In genomic region chr14:85702191-85702590, GRCh38 we compare ENCODE assay signal across 21 cellular contexts.
"Had no signal": no experiment of that assay in that cellular context is flagged by ENCODE, and none has a peak within 500 bp of the region (broad histone marks: within the 10 kb centered on the region; RNA-seq: fewer than 3 reads in every experiment).

No MANE protein-coding gene starts in this region.

- H3K27ac ChIP-seq: breast epithelium, hepatocyte, left lung, ovary, sigmoid colon, stomach, testis, upper lobe of left lung had no signal

- H3K4me3 Mint-ChIP-seq: activated CD8-positive, alpha-beta T cell treated with anti-CD3 and anti-CD28 coated beads, Interleukin-2, amount 10 ng/mL, durations not matched to agents 7 days and 5 days; activated naive CD8-positive, alpha-beta T cell treated with anti-CD3 and anti-CD28 coated beads, Interleukin-2, amount 10 ng/mL, durations not matched to agents 7 days and 5 days; activated T-helper 1 cell treated with anti-CD3 and anti-CD28 coated beads, Interleukin-12 subunit alpha, Interleukin-12 subunit beta, Interleukin-2, Interleukin-4 antibody, amounts not matched to agents 30 ng/mL and 10 ng/mL and 1 ng/mL, durations not matched to agents 14 hours and 24 hours and 36 hours; memory B cell; nephron progenitor cell had no signal

- H3K4me1 ChIP-seq: breast epithelium, left lung, sigmoid colon, stomach, testis, upper lobe of left lung had no signal

- H3K4me2 ChIP-seq: hepatocyte had no signal

- H3K4me3 ChIP-seq: breast epithelium, hepatocyte, left lung, ovary, sigmoid colon, stomach, testis, upper lobe of left lung had no signal

- H2AFZ ChIP-seq: hepatocyte had no signal

- H3K27me3 ChIP-seq: breast epithelium, hepatocyte, left lung, ovary, sigmoid colon, stomach, testis, upper lobe of left lung had no signal

- H3K4me1 Mint-ChIP-seq: activated naive CD8-positive, alpha-beta T cell treated with anti-CD3 and anti-CD28 coated beads, Interleukin-2, amount 10 ng/mL, durations not matched to agents 7 days and 5 days; memory B cell; nephron progenitor cell had no signal

- H3K36me3 Mint-ChIP-seq: activated naive CD8-positive, alpha-beta T cell treated with anti-CD3 and anti-CD28 coated beads, Interleukin-2, amount 10 ng/mL, durations not matched to agents 7 days and 5 days; memory B cell had no signal

- H3K9me3 Mint-ChIP-seq: activated T-helper 1 cell treated with anti-CD3 and anti-CD28 coated beads, Interleukin-12 subunit alpha, Interleukin-12 subunit beta, Interleukin-2, Interleukin-4 antibody, amounts not matched to agents 30 ng/mL and 10 ng/mL and 1 ng/mL, durations not matched to agents 14 hours and 24 hours and 36 hours; nephron progenitor cell had no signal

- DNase-seq: activated CD4-positive, alpha-beta T cell treated with anti-CD3 and anti-CD28 coated beads for 4 hours; activated CD8-positive, alpha-beta memory T cell treated with anti-CD3 and anti-CD28 coated beads, Interleukin-2, amount 50 U/mL, for 48 hours; activated CD8-positive, alpha-beta T cell treated with anti-CD3 and anti-CD28 coated beads, Interleukin-2, amount 10 ng/mL, durations not matched to agents 7 days and 5 days; activated naive CD8-positive, alpha-beta T cell treated with anti-CD3 and anti-CD28 coated beads, Interleukin-2, amount 10 ng/mL, durations not matched to agents 7 days and 5 days; anterior cingulate cortex; erythroblast; kidney; left lung; nephron progenitor cell; ovary; sigmoid colon; stimulated activated CD4-positive, alpha-beta T cell treated with anti-CD3 and anti-CD28 coated beads, Interleukin-12 subunit alpha, Interleukin-12 subunit beta, amount 100 ng/mL, for 4 hours; stimulated activated CD4-positive, alpha-beta T cell treated with anti-CD3 and anti-CD28 coated beads, Interleukin-2, amount 100 ng/mL, for 24 hours; stomach; T-helper 2 cell; testis; upper lobe of left lung had no signal

- H3K27me3 Mint-ChIP-seq: activated naive CD8-positive, alpha-beta T cell treated with anti-CD3 and anti-CD28 coated beads, Interleukin-2, amount 10 ng/mL, durations not matched to agents 7 days and 5 days; memory B cell had no signal

- H3K9me3 ChIP-seq: breast epithelium, left lung, ovary, stomach, testis, upper lobe of left lung had no signal

- H3K79me2 ChIP-seq: hepatocyte had no signal

- ATAC-seq: activated CD8-positive, alpha-beta T cell treated with anti-CD3 and anti-CD28 coated beads, Interleukin-2, amount 10 ng/mL, durations not matched to agents 7 days and 5 days had no signal

- H3K27ac Mint-ChIP-seq: activated CD8-positive, alpha-beta T cell treated with anti-CD3 and anti-CD28 coated beads, Interleukin-2, amount 10 ng/mL, durations not matched to agents 7 days and 5 days; activated naive CD8-positive, alpha-beta T cell treated with anti-CD3 and anti-CD28 coated beads, Interleukin-2, amount 10 ng/mL, durations not matched to agents 7 days and 5 days; activated T-helper 1 cell treated with anti-CD3 and anti-CD28 coated beads, Interleukin-12 subunit alpha, Interleukin-12 subunit beta, Interleukin-2, Interleukin-4 antibody, amounts not matched to agents 30 ng/mL and 10 ng/mL and 1 ng/mL, durations not matched to agents 14 hours and 24 hours and 36 hours; memory B cell; nephron progenitor cell had no signal

- H3K36me3 ChIP-seq: breast epithelium, left lung, ovary, sigmoid colon, stomach, upper lobe of left lung had no signal
